8 cellular contexts compared by ENCODE assay signal in the genomic region with DNA sequence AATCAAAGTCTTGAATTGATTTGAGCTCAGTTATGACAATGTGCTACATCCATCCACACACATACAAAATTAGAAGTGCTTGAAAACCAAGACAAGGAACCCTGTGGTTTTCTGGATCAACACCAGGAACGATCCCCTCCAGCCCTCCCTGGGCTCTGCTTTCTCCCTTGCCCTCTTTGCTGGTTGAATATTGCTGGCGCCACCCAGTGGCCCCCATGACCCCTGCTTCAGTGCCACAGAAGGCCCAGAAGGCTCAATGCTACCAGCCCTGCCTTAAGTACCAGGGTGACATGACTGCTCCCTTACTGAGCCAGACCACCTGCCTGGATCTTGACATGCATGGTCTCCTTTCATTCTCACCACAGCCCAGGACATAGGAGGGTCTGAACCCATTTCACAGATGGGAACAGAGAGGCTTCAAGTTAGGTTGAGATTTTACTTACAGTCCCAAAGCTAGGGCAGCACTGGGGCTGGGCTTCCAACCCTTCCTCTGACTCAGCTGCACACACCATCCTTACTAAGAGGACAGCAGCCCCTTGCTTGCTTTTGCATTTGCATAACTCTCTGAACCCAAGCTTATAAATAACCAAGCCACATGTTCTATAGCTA. TPM values are rescaled to one million over a fixed set of nuclear protein-coding genes. Genes with fewer than 3 reads are reported as not detected.
DNase-seq lines count a peak whose midpoint lies in the region; ATAC-seq, FAIRE-seq and TF ChIP-seq lines count a peak whose summit lies in the region.

No MANE protein-coding gene starts in this region.

- DNase-seq in Caki2 (ENCODE audit: low read depth) (peak; percentile 70), NCI-H2081 treated with DMSO at 0.1 percent for 48 hours (lab: John Stamatoyannopoulos, UW) (peak; percentile 27), fibroblast of pulmonary artery (ENCODE audit: low read depth) (peak; percentile 53), pancreas (peak in 4 of 6 donors; percentile 27 to 69 (median 34)), uterus (no peak)
- DNase-seq in activated CD4-positive, alpha-beta T cell treated with anti-CD3 and anti-CD28 coated beads, Interleukin-2, amount 50 U/mL, for 1 hour = peak; percentile 8

- TF ChIP-seq CTCF in fibroblast of pulmonary artery (IDR thresholded peaks at IDR 0.05; ENCODE audit: low read length, missing control alignments) (peak; percentile 52), pancreas (IDR thresholded peaks at IDR 0.05) (peak; percentile 15 to 31 (median 24)), uterus (IDR thresholded peaks at IDR 0.05) (peak in 2 of 4 experiments; percentile 10 to 22)

- TF ChIP-seq POLR2A in uterus (IDR thresholded peaks at IDR 0.05) = no peak

- no peak overlapping the region for H3K4me3 ChIP-seq in fibroblast of pulmonary artery (replicated peaks; ENCODE audit: low read depth, low read length)
- no peak overlapping the region for H3K4me3 ChIP-seq in pancreas
- H3K4me3 ChIP-seq in uterus = no peak overlapping the region

- H3K27me3 ChIP-seq in pancreas (no peaks in the 10 kb centered on the region), uterus (no peaks in the 10 kb centered on the region)

- H3K27ac ChIP-seq in pancreas (no peak overlapping the region), uterus (no peak overlapping the region)

- 7 to 18% methylated on average over 2 of the region's 2 CpGs for WGBS in pancreas, 2 donors

- in situ Hi-C loops in Caki2 (cut with HindIII; ENCODE audit: low pct_unique_long_range_greater_than_20kb, low sequenced_read_pairs) = no loop called here

- H3K36me3 ChIP-seq in pancreas (no peaks in the 10 kb centered on the region), uterus (no peaks in the 10 kb centered on the region)

- H3K9me3 ChIP-seq in pancreas (no peaks in the 10 kb centered on the region), uterus (no peaks in the 10 kb centered on the region)

- no peak for FAIRE-seq in pancreas (lab: Jason Lieb, UNC)

- H3K4me1 ChIP-seq in pancreas = no peaks in the 10 kb centered on the region
- no peaks in the 10 kb centered on the region for H3K4me1 ChIP-seq in uterus

- intact Hi-C loops in pancreas (cut with DNase I) = loop anchor here in 1 of 3 donors (5.0 kb wide), 1 partner anchor 116 kb away; no protein-coding TSS in a partner anchor
- intact Hi-C loops in uterus (cut with DNase I; ENCODE audit: low total_unique reads) = loop anchor here (10.0 kb wide), 1 partner anchor 119 kb away; no protein-coding TSS in a partner anchor

- ATAC-seq in GM18907 (IDR thresholded peaks at IDR 0.05; ENCODE audit: unreplicated experiment) (peak; percentile 85), HG03025 (IDR thresholded peaks at IDR 0.05; ENCODE audit: low FRiP score, unreplicated experiment) (peak; percentile 94), pancreas (peak in 3 of 4 donors; percentile 76 to 83 (median 76))

RNA-seq across cellular contexts. Expression of a gene that starts 15.0 kb away (rescaled TPM):
- total RNA-seq in Caki2 (2014; rRNA removed; shearing (Covaris generic); ENCODE audit: low replicate concordance) = 3.9 and 5.2 TPM in 2 replicates
- under 1 TPM; 0.08 to 0.69 (median 0.46) TPM for total RNA-seq in pancreas
- polyA plus RNA-seq in pancreas = 1 to 10 TPM; 1.4 to 2.2 TPM
- total RNA-seq in uterus = under 1 TPM in 1 of 4 donors, not detected in 3; 0.73 TPM

Comparison
In these comparisons a context has a peak if more than half of its experiments do, and no peak if none do; other contexts are left out.
1. DNase-seq: peak in Caki2 (single experiment), NCI-H2081 treated with DMSO at 0.1 percent for 48 hours (single experiment), activated CD4-positive, alpha-beta T cell treated with anti-CD3 and anti-CD28 coated beads, Interleukin-2, amount 50 U/mL, for 1 hour (single experiment), fibroblast of pulmonary artery (single experiment) and pancreas (4 of 6); none in uterus (0 of 2).
2. Peak in every context shown above with its lines, with median percentiles within 50 percentile points of each other: ATAC-seq.